ENCODE assay signal across 8 cellular contexts in the genomic region with DNA sequence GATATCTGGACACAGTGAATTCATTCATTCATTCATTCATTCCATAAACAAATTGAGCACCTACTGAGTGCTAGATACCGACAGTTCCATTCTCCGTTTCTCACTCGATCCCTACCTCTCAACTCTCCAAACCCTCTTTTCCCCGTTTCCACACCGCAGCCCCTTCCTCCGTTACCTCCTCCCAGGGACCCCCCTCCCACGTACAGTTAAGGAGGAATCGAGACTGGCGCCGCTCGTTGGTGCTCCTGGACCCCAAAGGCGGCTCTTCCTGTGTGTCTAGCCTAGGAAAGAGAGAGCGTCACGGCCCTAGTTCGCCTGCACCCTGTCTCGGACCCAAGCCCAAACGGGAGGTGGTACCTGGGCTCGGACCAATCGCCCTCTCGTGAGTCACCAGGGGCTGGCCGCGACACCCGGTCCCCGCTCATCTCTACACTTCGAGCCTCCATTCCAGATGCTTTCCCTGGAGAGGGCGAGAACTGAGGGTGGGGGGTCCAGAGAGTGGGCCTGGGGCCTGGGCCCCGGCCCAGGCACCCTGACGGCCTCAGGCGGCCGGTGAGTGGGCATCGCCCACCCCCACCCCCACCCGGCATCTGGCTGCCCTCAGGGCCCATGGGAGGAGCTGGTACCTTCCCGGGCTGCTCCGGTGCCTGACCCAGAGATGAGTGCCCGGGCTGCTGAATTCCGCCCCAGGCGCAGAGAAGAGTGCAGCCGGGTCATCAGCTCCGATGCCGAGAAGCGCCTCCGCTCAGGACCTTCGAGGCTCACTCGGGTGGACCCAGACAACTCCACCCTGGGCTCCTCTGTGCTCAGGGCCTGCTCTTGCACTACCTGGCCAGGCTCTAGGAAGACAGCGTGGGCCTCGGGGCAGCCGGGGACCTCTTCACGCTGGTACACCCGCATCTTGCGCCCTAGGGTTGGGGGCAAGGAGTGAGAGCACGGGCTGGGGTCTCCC. TPM values are rescaled to one million over a fixed set of nuclear protein-coding genes. Genes with fewer than 3 reads are reported as not detected.
DNase-seq lines count a peak whose midpoint lies in the region; ATAC-seq, FAIRE-seq and TF ChIP-seq lines count a peak whose summit lies in the region.

No MANE protein-coding gene starts in this region.

- no peak overlapping the region for H2BK5ac ChIP-seq in mesendoderm (ENCODE audit: low read length)

- peak overlapping the region; percentile 95 for H3K56ac ChIP-seq in mesendoderm (ENCODE audit: low read length)

- H3K27me3 ChIP-seq in K562 (ENCODE audit: control insufficient read depth in 2 of 2, insufficient read depth in 2 of 2, low read length in 2 of 2) (no peaks in the 10 kb centered on the region), mesendoderm (ENCODE audit: insufficient read depth, low read length, poor library complexity) (no peaks in the 10 kb centered on the region)

- no peak for TF ChIP-seq EP300 in A549 (IDR thresholded peaks at IDR 0.05)
- TF ChIP-seq EP300 in K562 (IDR thresholded peaks at IDR 0.05; ENCODE audit: low read length) = no peak

- peak overlapping the region; percentile 90 to 96 for H3K9ac ChIP-seq in K562 (ENCODE audit: insufficient read depth in 1 of 2, low read depth in 2 of 2, low read length in 2 of 2)
- H3K9ac ChIP-seq in mesendoderm (ENCODE audit: low read length) = peak overlapping the region; percentile 77

- no peaks in the 10 kb centered on the region for H3K9me3 Mint-ChIP-seq in HFFc6

- H3K79me1 ChIP-seq in mesendoderm (ENCODE audit: low read length) = peaks cover 6% of the 10 kb centered on the region

- H3K4me3 Mint-ChIP-seq in HFFc6 = peak overlapping the region; percentile 89

- no peak for DNase-seq in A549 (ENCODE audit: low read depth in 1 of 2, low spot score in 1 of 2)
- DNase-seq in HFFc6 = peak; percentile 10
- DNase-seq in K562 (ENCODE audit: extremely low read depth in 1 of 4, low spot score in 3 of 4) = peak; percentile 38 to 52 (median 42)
- DNase-seq in mesendoderm = peak; percentile 67
- no peak for DNase-seq in SIG-M5 (lab: John Stamatoyannopoulos, UW)
- no peak for DNase-seq in NCI-H1092 (lab: John Stamatoyannopoulos, UW)
- DNase-seq in HT-29 (ENCODE audit: low spot score) = no peak
- DNase-seq in NCI-H1694 (lab: John Stamatoyannopoulos, UW) = no peak

- intact Hi-C loops in K562 (cut with micrococcal nuclease) = loop anchor here (2.0 kb wide), 1 partner anchor 29 kb away; a partner anchor contains a TSS

- peaks cover 13% of the 10 kb centered on the region; the same call in 1 of the 2 replicates for H3K27me3 Mint-ChIP-seq in HFFc6 (ENCODE audit: insufficient read depth)

- H3K36me3 ChIP-seq in K562 (ENCODE audit: control insufficient read depth, insufficient read depth, low read length) (no peaks in the 10 kb centered on the region), mesendoderm (ENCODE audit: control insufficient read depth, insufficient read depth, low read length) (peaks cover 5% of the 10 kb centered on the region)

- H2AFZ ChIP-seq in K562 (ENCODE audit: low read depth, low read length) = peak overlapping the region; percentile 91

- BruUV-seq in K562 (replicated peaks; lab: Mats Ljungman, UMichigan) = TSS peak; percentile 74

- FAIRE-seq in A549 (lab: Jason Lieb, UNC) (no peak), K562 (lab: Jason Lieb, UNC) (no peak)

- H3K9me3 ChIP-seq in A549 (no peaks in the 10 kb centered on the region), K562 (replicated peaks; ENCODE audit: control insufficient read depth, insufficient read depth, low read depth, low read length) (no peaks in the 10 kb centered on the region)

- no peak overlapping the region for H3K23ac ChIP-seq in mesendoderm (ENCODE audit: low read length)

- peak overlapping the region; percentile 99 for H3K27ac Mint-ChIP-seq in HFFc6

- H3K4me1 ChIP-seq in A549 (peaks cover 26% of the 10 kb centered on the region), K562 (replicated peaks in 1 of 2; ENCODE audit: control insufficient read depth in 2 of 2, insufficient read depth in 2 of 2, low read length in 2 of 2) (peaks cover 26 to 53% of the 10 kb centered on the region in 2 experiments), mesendoderm (ENCODE audit: control insufficient read depth, low read depth, low read length) (peaks cover 2% of the 10 kb centered on the region)

- TF ChIP-seq CTCF in A549 (IDR thresholded peaks at IDR 0.05) = no peak
- no peak for TF ChIP-seq CTCF in HFFc6 (IDR thresholded peaks at IDR 0.05)
- TF ChIP-seq CTCF in K562 (IDR thresholded peaks at IDR 0.05 in 2 of 3, conservative IDR thresholded peaks at IDR 0.05 in 1 of 3; ENCODE audit: insufficient read depth in 2 of 3, low read depth in 1 of 3, low read length in 3 of 3) = no peak

- H4K20me1 ChIP-seq in K562 (replicated peaks; ENCODE audit: control insufficient read depth, insufficient read depth, low read length) = no peaks in the 10 kb centered on the region

- H3K79me2 ChIP-seq in K562 (ENCODE audit: control insufficient read depth, insufficient read depth, low read length) (peaks cover 8% of the 10 kb centered on the region; the same call in 2 of the 3 replicates), mesendoderm (ENCODE audit: control insufficient read depth, insufficient read depth, low read length) (peaks cover 22% of the 10 kb centered on the region)

- H2BK120ac ChIP-seq in mesendoderm (ENCODE audit: low read depth, low read length) = no peak overlapping the region

- in situ Hi-C loops in K562 (cut with MboI) = no loop called here

- CTCF ChIA-PET in A549 (lab: Yijun Ruan, JAX) (interaction anchor here (0.8 to 3.9 kb wide), 4 partner anchors 36 to 156 kb away, joined by 3 to 31 read pairs (median 6); no protein-coding TSS in a partner anchor), K562 (lab: Yijun Ruan, JAX; ENCODE audit: low intra/inter-chr PET ratio) (interaction anchor here (0.8 kb wide), 1 partner anchor 156 kb away, joined by 3 read pairs; no protein-coding TSS in a partner anchor)

- H2AK5ac ChIP-seq in mesendoderm (ENCODE audit: low read length) = no peak overlapping the region

- H3K9me1 ChIP-seq in K562 (ENCODE audit: control insufficient read depth, insufficient read depth, low read length) = no peaks in the 10 kb centered on the region

- H3K4ac ChIP-seq in mesendoderm (ENCODE audit: low read depth, low read length) = peak overlapping the region; percentile 41

- peak overlapping the region; percentile 7 for H3K18ac ChIP-seq in mesendoderm (ENCODE audit: low read length)

- peak overlapping the region; percentile 84 to 95 for H3K27ac ChIP-seq in A549
- peak overlapping the region; percentile 97 for H3K27ac ChIP-seq in K562 (ENCODE audit: extremely low read depth, low read depth, low read length)
- H3K27ac ChIP-seq in mesendoderm (ENCODE audit: low read depth, low read length) = peak overlapping the region; percentile 84

- peak overlapping the region; percentile 89 for H3K4me2 ChIP-seq in A549
- peak overlapping the region; percentile 97 for H3K4me2 ChIP-seq in K562 (ENCODE audit: insufficient read depth, low read length)
- H3K4me2 ChIP-seq in mesendoderm (ENCODE audit: low read length) = peak overlapping the region; percentile 33

- POLR2A ChIA-PET in A549 (lab: Yijun Ruan, JAX) (interaction anchor here (0.6 to 2.3 kb wide), 6 partner anchors 10 to 207 kb away, joined by 3 to 29 read pairs (median 6); a partner anchor contains a TSS), K562 (lab: Yijun Ruan, JAX) (interaction anchor here (0.5 to 3.7 kb wide), 13 partner anchors 10 to 306 kb away, joined by 3 to 21 read pairs (median 4); a partner anchor contains a TSS)

- WGBS in A549 (ENCODE audit: missing lambda C conversion rate) = 81% methylated on average over 31 of the region's 51 CpGs
- WGBS in K562 (ENCODE audit: insufficient coverage, low coverage, missing lambda C conversion rate) = 49% methylated on average over 45 of the region's 51 CpGs
- WGBS in mesendoderm (ENCODE audit: extremely low coverage, insufficient coverage, low lambda C conversion rate) = no CpG with 5 or more reads among the region's 51 CpGs

- ATAC-seq in A549 = no peak
- no peak; the same call in 2 of the 3 replicates for ATAC-seq in K562

- H4K8ac ChIP-seq in mesendoderm (ENCODE audit: low read depth, low read length) = no peak overlapping the region

- H3K4me1 Mint-ChIP-seq in HFFc6 (ENCODE audit: low read depth) = peaks cover 5% of the 10 kb centered on the region; the same call in 1 of the 2 replicates

- TF ChIP-seq POLR2A in A549 (IDR thresholded peaks at IDR 0.05; ENCODE audit: low read length) (no peak), K562 (conservative IDR thresholded peaks at IDR 0.05) (no peak)

- H4K5ac ChIP-seq in mesendoderm (ENCODE audit: low read length) = no peak overlapping the region

- TF ChIP-seq RAD21 in A549 (conservative IDR thresholded peaks at IDR 0.05 in 1 of 2, IDR thresholded peaks at IDR 0.05 in 1 of 2) = no peak
- no peak for TF ChIP-seq RAD21 in K562 (CRISPR knock-in tag; conservative IDR thresholded peaks at IDR 0.05 in 1 of 2, IDR thresholded peaks at IDR 0.05 in 1 of 2)

- H3K36me3 Mint-ChIP-seq in HFFc6 (ENCODE audit: low read depth) = no peaks in the 10 kb centered on the region

- peak overlapping the region; percentile 51 for H3K4me3 ChIP-seq in A549
- peak overlapping the region; percentile 54 for H3K4me3 ChIP-seq in K562
- H3K4me3 ChIP-seq in mesendoderm (ENCODE audit: low read length) = peak overlapping the region; percentile 9

- no peak overlapping the region for H2BK15ac ChIP-seq in mesendoderm (replicated peaks; ENCODE audit: low read depth)

RNA-seq across cellular contexts. Expression of a gene that starts 4.9 kb away (rescaled TPM):
- polyA plus RNA-seq in A549 (2011; rRNA removed) = 6.1 and 6.7 TPM in 2 replicates
- polyA plus RNA-seq in A549 (2012; cell fraction: cytosol; rRNA removed) = 9.2 and 11.2 TPM in 2 replicates
- polyA plus RNA-seq in A549 (2012; cell fraction: nucleus; rRNA removed) = 25.8 and 26.3 TPM in 2 replicates
- polyA plus RNA-seq in A549 (2017; fragmentation: RNase III; extraction: RNeasy Plus Mini Kit Qiagen cat#74134 plus additional on column Dnase treatment) = 7.6 to 9.5 TPM (median 9.2 TPM) in 3 replicates
- polyA minus RNA-seq in A549 (2011; rRNA and poly(A)+ RNA removed) = 3.2 and 4.2 TPM in 2 replicates
- 1 to 10 TPM; 5.5 to 9.0 (median 7.2) TPM for total RNA-seq in HFFc6 (2021; fragmentation: NEBNext Ultra II Directional; extraction: Animal tissue kit (Norgen Biotek cat#: 25700))
- total RNA-seq in K562 (2011; cell fraction: chromatin; rRNA removed; ENCODE audit: low replicate concordance) = 15.4 and 51.0 TPM in 2 replicates
- 25.4 and 38.4 TPM in 2 replicates for total RNA-seq in K562 (2011; cell fraction: nucleolus; rRNA removed)
- 20.2 and 22.1 TPM in 2 replicates for total RNA-seq in K562 (2011; cell fraction: nucleoplasm; rRNA removed)
- total RNA-seq in K562 (2014; rRNA removed) = 6.3 and 7.0 TPM in 2 replicates
- 2.7 and 4.3 TPM in 2 replicates for total RNA-seq in K562 (2014; rRNA removed; fragmentation: Illumina TruSeq; extraction: Trizol)
- total RNA-seq in K562 (2015; rRNA removed; fragmentation: Illumina TruSeq; extraction: Trizol) = 5.2 and 6.0 TPM in 2 replicates
- total RNA-seq in K562 (2021) = 11.2 and 15.1 TPM in 2 replicates
- 21.0 and 33.1 TPM in 2 replicates for polyA plus RNA-seq in K562 (2011; rRNA removed)
- polyA plus RNA-seq in K562 (2011; cell fraction: cytosol; rRNA removed) = 31.5 and 39.3 TPM in 2 replicates
- polyA plus RNA-seq in K562 (2011; cell fraction: nucleus; rRNA removed) = 84.8 and 93.8 TPM in 2 replicates
- 14.3 and 15.2 TPM in 2 replicates for polyA plus RNA-seq in K562 (2012)
- 4.4 and 10.8 TPM in 2 replicates for polyA plus RNA-seq in K562 (2014; fragmentation: Illumina TruSeq; extraction: Trizol)
- 1 to 10 TPM in 1 of 2 experiments, under 1 TPM in 1; 0.73 to 1.1 TPM for polyA plus RNA-seq in K562 (2014; fragmentation: Nextera tagmentation; extraction: Ambion mirVana)
- polyA plus RNA-seq in K562 (2014; rRNA removed) = 14.8 and 17.1 TPM in 2 replicates
- polyA minus RNA-seq in K562 (2011; rRNA and poly(A)+ RNA removed) = 7.3 and 9.1 TPM in 2 replicates
- polyA minus RNA-seq in K562 (2011; cell fraction: cytosol; rRNA and poly(A)+ RNA removed) = 9.3 and 17.2 TPM in 2 replicates
- polyA minus RNA-seq in K562 (2011; cell fraction: nucleus; rRNA and poly(A)+ RNA removed) = 17.2 and 21.5 TPM in 2 replicates
- 27.7 TPM for polyA plus RNA-seq in mesendoderm (2013, experiment 1 of 2)
- 26.7 TPM for polyA plus RNA-seq in mesendoderm (2013, experiment 2 of 2)
- total RNA-seq in HT-29 (2014; rRNA removed; shearing (Covaris generic)) = 15.8 and 15.9 TPM in 2 replicates

RNA-seq across cellular contexts. Expression of a gene that starts 29.4 kb away (rescaled TPM):
- polyA plus RNA-seq in A549 (2011; rRNA removed) = 2.4 and 3.6 TPM in 2 replicates
- polyA plus RNA-seq in A549 (2012; cell fraction: cytosol; rRNA removed) = 3.5 and 5.1 TPM in 2 replicates
- 5.7 and 6.7 TPM in 2 replicates for polyA plus RNA-seq in A549 (2012; cell fraction: nucleus; rRNA removed)
- polyA plus RNA-seq in A549 (2017; fragmentation: RNase III; extraction: RNeasy Plus Mini Kit Qiagen cat#74134 plus additional on column Dnase treatment) = 2.6 to 3.7 TPM (median 2.8 TPM) in 3 replicates
- 5.3 and 14.1 TPM in 2 replicates for polyA minus RNA-seq in A549 (2011; rRNA and poly(A)+ RNA removed)
- 10 to 100 TPM in 1 of 6 experiments, 1 to 10 TPM in 5; 6.5 to 11.8 (median 7.5) TPM for total RNA-seq in HFFc6 (2021; fragmentation: NEBNext Ultra II Directional; extraction: Animal tissue kit (Norgen Biotek cat#: 25700))
- 6.0 and 32.3 TPM in 2 replicates for total RNA-seq in K562 (2011; cell fraction: chromatin; rRNA removed; ENCODE audit: low replicate concordance)
- 25.7 and 37.9 TPM in 2 replicates for total RNA-seq in K562 (2011; cell fraction: nucleolus; rRNA removed)
- total RNA-seq in K562 (2011; cell fraction: nucleoplasm; rRNA removed) = 15.3 and 20.1 TPM in 2 replicates
- 19.9 and 27.8 TPM in 2 replicates for total RNA-seq in K562 (2014; rRNA removed)
- total RNA-seq in K562 (2014; rRNA removed; fragmentation: Illumina TruSeq; extraction: Trizol) = 3.3 and 3.7 TPM in 2 replicates
- 8.0 and 8.3 TPM in 2 replicates for total RNA-seq in K562 (2015; rRNA removed; fragmentation: Illumina TruSeq; extraction: Trizol)
- 17.8 and 20.9 TPM in 2 replicates for total RNA-seq in K562 (2021)
- polyA plus RNA-seq in K562 (2011; rRNA removed) = 10.9 and 15.9 TPM in 2 replicates
- polyA plus RNA-seq in K562 (2011; cell fraction: cytosol; rRNA removed) = 14.2 and 28.7 TPM in 2 replicates
- polyA plus RNA-seq in K562 (2011; cell fraction: nucleus; rRNA removed) = 22.8 and 30.9 TPM in 2 replicates
- 16.0 and 21.8 TPM in 2 replicates for polyA plus RNA-seq in K562 (2012)
- 8.1 and 13.6 TPM in 2 replicates for polyA plus RNA-seq in K562 (2014; fragmentation: Illumina TruSeq; extraction: Trizol)
- under 1 TPM; 0.17 to 0.32 TPM for polyA plus RNA-seq in K562 (2014; fragmentation: Nextera tagmentation; extraction: Ambion mirVana)
- 10.3 and 15.5 TPM in 2 replicates for polyA plus RNA-seq in K562 (2014; rRNA removed)
- 11.8 and 19.8 TPM in 2 replicates for polyA minus RNA-seq in K562 (2011; rRNA and poly(A)+ RNA removed)
- polyA minus RNA-seq in K562 (2011; cell fraction: cytosol; rRNA and poly(A)+ RNA removed) = 18.6 and 24.7 TPM in 2 replicates
- polyA minus RNA-seq in K562 (2011; cell fraction: nucleus; rRNA and poly(A)+ RNA removed) = 21.7 and 22.7 TPM in 2 replicates
- 1.6 TPM for polyA plus RNA-seq in mesendoderm (2013, experiment 1 of 2)
- 1.4 TPM for polyA plus RNA-seq in mesendoderm (2013, experiment 2 of 2)
- total RNA-seq in HT-29 (2014; rRNA removed; shearing (Covaris generic)) = 16.3 and 25.7 TPM in 2 replicates

RNA-seq across cellular contexts. Expression of a gene that starts 51.7 kb away (rescaled TPM):
- polyA plus RNA-seq in A549 (2011; rRNA removed) = 55.0 and 59.3 TPM in 2 replicates
- 112 and 122 TPM in 2 replicates for polyA plus RNA-seq in A549 (2012; cell fraction: cytosol; rRNA removed)
- 317 and 462 TPM in 2 replicates for polyA plus RNA-seq in A549 (2012; cell fraction: nucleus; rRNA removed)
- 87.1 to 93.8 TPM (median 93.2 TPM) in 3 replicates for polyA plus RNA-seq in A549 (2017; fragmentation: RNase III; extraction: RNeasy Plus Mini Kit Qiagen cat#74134 plus additional on column Dnase treatment)
- 99.4 and 100.0 TPM in 2 replicates for polyA minus RNA-seq in A549 (2011; rRNA and poly(A)+ RNA removed)
- total RNA-seq in HFFc6 (2021; fragmentation: NEBNext Ultra II Directional; extraction: Animal tissue kit (Norgen Biotek cat#: 25700)) = 100 to 1,000 TPM in 1 of 6 experiments, 10 to 100 TPM in 5; 77.3 to 106 (median 81.2) TPM
- 0.55 and 1.5 TPM in 2 replicates for total RNA-seq in K562 (2011; cell fraction: chromatin; rRNA removed; ENCODE audit: low replicate concordance)
- total RNA-seq in K562 (2011; cell fraction: nucleolus; rRNA removed) = 0.79 and 1.2 TPM in 2 replicates
- total RNA-seq in K562 (2011; cell fraction: nucleoplasm; rRNA removed) = 0.15 and 0.23 TPM in 2 replicates
- not detected in 2 replicates for total RNA-seq in K562 (2014; rRNA removed)
- total RNA-seq in K562 (2014; rRNA removed; fragmentation: Illumina TruSeq; extraction: Trizol) = 0.04 and 0.06 TPM in 2 replicates
- not detected in 2 replicates for total RNA-seq in K562 (2015; rRNA removed; fragmentation: Illumina TruSeq; extraction: Trizol)
- 0.36 and 0.40 TPM in 2 replicates for total RNA-seq in K562 (2021)
- polyA plus RNA-seq in K562 (2011; rRNA removed) = 0.16 and 0.17 TPM in 2 replicates
- 0.09 and 0.70 TPM in 2 replicates for polyA plus RNA-seq in K562 (2011; cell fraction: cytosol; rRNA removed)
- 0.24 and 0.92 TPM in 2 replicates for polyA plus RNA-seq in K562 (2011; cell fraction: nucleus; rRNA removed)
- polyA plus RNA-seq in K562 (2012) = 0.07 and 0.09 TPM in 2 replicates
- 0.07 and 0.12 TPM in 2 replicates for polyA plus RNA-seq in K562 (2014; fragmentation: Illumina TruSeq; extraction: Trizol)
- polyA plus RNA-seq in K562 (2014; fragmentation: Nextera tagmentation; extraction: Ambion mirVana) = not detected
- 0.05 TPM in 2 replicates for polyA plus RNA-seq in K562 (2014; rRNA removed)
- polyA minus RNA-seq in K562 (2011; rRNA and poly(A)+ RNA removed) = 0.15 and 0.28 TPM in 2 replicates
- polyA minus RNA-seq in K562 (2011; cell fraction: cytosol; rRNA and poly(A)+ RNA removed) = 1.7 and 2.2 TPM in 2 replicates
- polyA minus RNA-seq in K562 (2011; cell fraction: nucleus; rRNA and poly(A)+ RNA removed) = 0.33 and 0.81 TPM in 2 replicates
- polyA plus RNA-seq in mesendoderm (2013, experiment 1 of 2) = 78.4 TPM
- 74.3 TPM for polyA plus RNA-seq in mesendoderm (2013, experiment 2 of 2)
- 302 and 331 TPM in 2 replicates for total RNA-seq in HT-29 (2014; rRNA removed; shearing (Covaris generic))

Comparison
In these comparisons a context has a peak if more than half of its experiments do, and no peak if none do; other contexts are left out.
1. DNase-seq: peak in HFFc6 (single experiment), K562 (4 of 4) and mesendoderm (single experiment); none in A549 (0 of 2), SIG-M5 (single experiment), NCI-H1092 (single experiment), HT-29 (single experiment) and NCI-H1694 (single experiment).
2. H3K4me2 ChIP-seq: peak in every context shown above with its lines; median percentile 97 in K562; 89 in A549; 33 in mesendoderm.
3. RNA of a gene that starts 51.7 kb away (total RNA-seq): 302 to 331 TPM in HT-29 and 77.3 to 106 TPM in HFFc6; 0.04 to 1.5 TPM in K562; every median in the first group is over 10 times any median in the second.
4. Peak in every context shown above with its lines, with median percentiles within 50 percentile points of each other: H3K27ac ChIP-seq and H3K4me3 ChIP-seq.